In genomic region chr2:230955163-230955779, GRCh38 we compare ENCODE assay signal across 1 cellular context.
TF ChIP-seq lines count a peak whose summit lies in the region.

No MANE protein-coding gene starts in this region.

TF ChIP-seq in GM12878, 131 proteins besides CTCF, POLR2A, EP300 and RAD21:
- TF ChIP-seq ZNF592 (IDR thresholded peaks at IDR 0.05) (0 out of 2 replicates have a peak, but pooled peaks have one; percentile 25), KDM1A (IDR thresholded peaks at IDR 0.05; ENCODE audit: borderline replicate concordance) (no peak), IKZF1 (conservative IDR thresholded peaks at IDR 0.05) (0 out of 2 replicates have a peak, but pooled peaks have one; percentile 41), JUND (IDR thresholded peaks at IDR 0.05; ENCODE audit: low read depth, low read length) (no peak), RB1 (IDR thresholded peaks at IDR 0.05; ENCODE audit: borderline replicate concordance) (no peak), ZNF274 (IDR thresholded peaks at IDR 0.05; ENCODE audit: insufficient read depth, insufficient read length) (no peak), KLF5 (IDR thresholded peaks at IDR 0.05; ENCODE audit: partially characterized antibody) (no peak), WRNIP1 (IDR thresholded peaks at IDR 0.05; ENCODE audit: borderline replicate concordance, low read depth, low read length) (no peak), MTA3 (IDR thresholded peaks at IDR 0.05; ENCODE audit: borderline replicate concordance, low read length) (no peak), ATF3 (IDR thresholded peaks at IDR 0.05; ENCODE audit: borderline replicate concordance, extremely low read depth, low read depth, low read length) (no peak), CBX3 (IDR thresholded peaks at IDR 0.05; ENCODE audit: borderline replicate concordance, low read depth) (no peak), MYC (IDR thresholded peaks at IDR 0.05; ENCODE audit: insufficient read depth, insufficient read length, insufficient replicate concordance, low read length, severe bottlenecking) (no peak), IRF3 (IDR thresholded peaks at IDR 0.05) (no peak), SUZ12 (IDR thresholded peaks at IDR 0.05; ENCODE audit: unreplicated experiment) (no peak), SRF (IDR thresholded peaks at IDR 0.05; ENCODE audit: low read depth in 2 of 2, low read length in 2 of 2) (no peak), POLR2AphosphoS2 (IDR thresholded peaks at IDR 0.05; ENCODE audit: low read depth, low read length) (no peak), RAD51 (IDR thresholded peaks at IDR 0.05) (peak; percentile 61; the same call in 1 of the 2 replicates), SP1 (IDR thresholded peaks at IDR 0.05; ENCODE audit: low read depth, low read length) (no peak), STAT3 (IDR thresholded peaks at IDR 0.05; ENCODE audit: low read depth, low read length) (no peak), YBX1 (IDR thresholded peaks at IDR 0.05) (no peak), HCFC1 (IDR thresholded peaks at IDR 0.05; ENCODE audit: low read length) (no peak), EED (IDR thresholded peaks at IDR 0.05; ENCODE audit: low read depth) (peak; percentile 6; the same call in 1 of the 2 replicates), ZNF687 (IDR thresholded peaks at IDR 0.05) (peak; percentile 33; the same call in 1 of the 2 replicates), HDAC6 (IDR thresholded peaks at IDR 0.05; ENCODE audit: unreplicated experiment) (no peak)
